ENCODE assay signal across 11 cellular contexts in the genomic region with DNA sequence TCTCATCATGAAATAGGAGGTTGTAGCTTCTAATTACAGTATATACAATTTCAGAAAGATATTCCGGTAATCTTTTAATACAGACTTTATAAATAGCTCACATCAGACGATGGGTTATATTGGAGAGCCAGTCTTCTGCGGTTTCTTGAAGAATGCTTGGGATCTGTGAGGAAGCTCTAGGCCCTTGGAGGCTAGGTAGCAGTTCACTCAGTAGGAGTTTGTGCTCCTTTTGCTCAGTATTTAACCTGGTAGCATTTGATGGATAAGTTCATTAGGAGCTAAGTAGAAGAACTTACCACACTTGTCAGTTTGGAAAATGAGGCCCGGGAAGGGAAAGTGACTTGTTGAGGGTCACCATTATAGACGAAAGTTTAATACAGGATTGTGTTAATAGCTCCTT. TPM values are rescaled to one million over a fixed set of nuclear protein-coding genes. Genes with fewer than 3 reads are reported as not detected.
DNase-seq lines count a peak whose midpoint lies in the region; ATAC-seq, FAIRE-seq and TF ChIP-seq lines count a peak whose summit lies in the region.
"Had no signal": no experiment of that assay in that cellular context is flagged by ENCODE, and none has a peak within 500 bp of the region (broad histone marks: within the 10 kb centered on the region; RNA-seq: fewer than 3 reads in every experiment).

No MANE protein-coding gene starts in this region.

- no peak overlapping the region for H2AFZ ChIP-seq in PC-3 (ENCODE audit: low read length)
- H2AFZ ChIP-seq in endothelial cell of umbilical vein (ENCODE audit: low read depth, low read length): no peak overlapping the region
- no peak overlapping the region for H2AFZ ChIP-seq in neural progenitor cell (replicated peaks)

- no TSS peak for BruUV-seq in PC-3 (replicated peaks; lab: Mats Ljungman, UMichigan)
- no TSS peak for BruUV-seq in endothelial cell of umbilical vein (replicated peaks; lab: Mats Ljungman, UMichigan)

- no peak for ATAC-seq in PC-3

- H3K4me2 ChIP-seq in BLaER1 treated with 17β-estradiol and CSF1 and Interleukin-3, amounts not matched to agents 10 nM and 100 nM: peak overlapping the region; percentile 75 to 94 (median 86); a peak in 21 of 22 replicates
- peak overlapping the region; percentile 85 for H3K4me2 ChIP-seq in PC-3 (ENCODE audit: low read length)
- peak overlapping the region; percentile 98 for H3K4me2 ChIP-seq in endothelial cell of umbilical vein (ENCODE audit: insufficient read depth, low read length)
- peak overlapping the region; percentile 80 for H3K4me2 ChIP-seq in neural progenitor cell

- CTCF ChIA-PET in PC-3 (lab: Charles Lee) (no interaction called here), endothelial cell of umbilical vein (lab: Charles Lee) (interaction anchor here (0.6 to 1.8 kb wide), 17 partner anchors 11 to 395 kb away, joined by 3 to 9 read pairs (median 4); a partner anchor contains a TSS)

- peaks cover 19 to 66% (median 55%) of the 10 kb centered on the region in 11 experiments; a peak in 20 of 22 replicates for H4K20me1 ChIP-seq in BLaER1 treated with 17β-estradiol and CSF1 and Interleukin-3, amounts not matched to agents 10 nM and 100 nM
- peaks cover 57% of the 10 kb centered on the region for H4K20me1 ChIP-seq in PC-3 (ENCODE audit: low read length)
- H4K20me1 ChIP-seq in endothelial cell of umbilical vein (replicated peaks; ENCODE audit: control insufficient read depth, extremely low read depth, insufficient read depth, low read length): peaks cover 8% of the 10 kb centered on the region
- peaks cover 45% of the 10 kb centered on the region for H4K20me1 ChIP-seq in neural progenitor cell (ENCODE audit: low read depth)

- no peaks in the 10 kb centered on the region for H3K9me2 ChIP-seq in PC-3 (replicated peaks; ENCODE audit: low read length)

- no peaks in the 10 kb centered on the region for H3K27me3 ChIP-seq in BLaER1 treated with 17β-estradiol and CSF1 and Interleukin-3, amounts not matched to agents 10 nM and 100 nM
- H3K27me3 ChIP-seq in PC-3 (ENCODE audit: low read length): no peaks in the 10 kb centered on the region
- H3K27me3 ChIP-seq in endothelial cell of umbilical vein (ENCODE audit: control insufficient read depth in 2 of 2, insufficient read depth in 2 of 2, low read length in 2 of 2): no peaks in the 10 kb centered on the region
- no peaks in the 10 kb centered on the region for H3K27me3 ChIP-seq in neural progenitor cell
- no peaks in the 10 kb centered on the region for H3K27me3 ChIP-seq in prostate gland (replicated peaks; ENCODE audit: insufficient read depth)

- peaks cover 23 to 73% (median 34%) of the 10 kb centered on the region in 10 experiments for H3K4me1 ChIP-seq in BLaER1 treated with 17β-estradiol and CSF1 and Interleukin-3, amounts not matched to agents 10 nM and 100 nM
- H3K4me1 ChIP-seq in PC-3 (ENCODE audit: insufficient read depth, low read length) (peaks cover 39% of the 10 kb centered on the region), endothelial cell of umbilical vein (ENCODE audit: control insufficient read depth, extremely low read depth, insufficient read depth, low read length) (peaks cover 48% of the 10 kb centered on the region), neural progenitor cell (peaks cover 20% of the 10 kb centered on the region), prostate gland (replicated peaks) (no peaks in the 10 kb centered on the region)

- H3K27ac Mint-ChIP-seq in neural progenitor cell: peak overlapping the region; percentile 34
- H3K27ac Mint-ChIP-seq: activated B cell treated with CpG ODN at 0.5 μM for 24 hours had no signal

- H3K4me3 Mint-ChIP-seq in neural progenitor cell: peak overlapping the region; percentile 96

- peak overlapping the region in 8 of 10 experiments; percentile 89 to 100 (median 94); a peak in 11 of 20 replicates for H3K4me3 ChIP-seq in BLaER1 treated with 17β-estradiol and CSF1 and Interleukin-3, amounts not matched to agents 10 nM and 100 nM
- H3K4me3 ChIP-seq in PC-3 (ENCODE audit: low read length) (peak overlapping the region; percentile 95), endothelial cell of umbilical vein (replicated peaks in 1 of 3; ENCODE audit: insufficient read depth in 1 of 3, low read depth in 1 of 3, low read length in 3 of 3) (peak overlapping the region; percentile 94 to 100 (median 99)), neural progenitor cell (peak overlapping the region; percentile 83), prostate gland (no peak overlapping the region)

- POLR2A ChIA-PET in PC-3 (lab: Charles Lee; ENCODE audit: unreplicated experiment) (interaction anchor here (0.6 kb wide), 2 partner anchors 13 to 38 kb away, joined by 3 read pairs; no protein-coding TSS in a partner anchor), endothelial cell of umbilical vein (lab: Charles Lee) (interaction anchor here (0.6 to 1.7 kb wide), 7 partner anchors 13 to 375 kb away, joined by 3 to 7 read pairs (median 4); no protein-coding TSS in a partner anchor)

- H3K79me2 ChIP-seq in PC-3 (ENCODE audit: low read length) (peaks cover 88% of the 10 kb centered on the region), endothelial cell of umbilical vein (ENCODE audit: control insufficient read depth, insufficient read depth, low read length) (peaks cover 83% of the 10 kb centered on the region), neural progenitor cell (ENCODE audit: low read depth) (peaks cover 76% of the 10 kb centered on the region)

- H3K27ac ChIP-seq in BLaER1 treated with 17β-estradiol and CSF1 and Interleukin-3, amounts not matched to agents 10 nM and 100 nM: peak overlapping the region in 1 of 11 experiments; percentile 97; a peak in 1 of 22 replicates
- H3K27ac ChIP-seq in PC-3 (ENCODE audit: low read length): no peak overlapping the region
- peak overlapping the region; percentile 96 for H3K27ac ChIP-seq in endothelial cell of umbilical vein (ENCODE audit: insufficient read depth, low read depth, low read length)
- H3K27ac ChIP-seq in neural progenitor cell: peak overlapping the region; percentile 30
- H3K27ac ChIP-seq in prostate gland: peak overlapping the region in 1 of 2 donors; percentile 98

- H3K36me3 Mint-ChIP-seq in neural progenitor cell: peaks cover 17% of the 10 kb centered on the region

- no peaks in the 10 kb centered on the region for H3K9me3 ChIP-seq in BLaER1 treated with 17β-estradiol and CSF1 and Interleukin-3, amounts not matched to agents 10 nM and 100 nM (replicated peaks in 1 of 11)
- H3K9me3 ChIP-seq in PC-3 (ENCODE audit: low read length) (no peaks in the 10 kb centered on the region), endothelial cell of umbilical vein (replicated peaks; ENCODE audit: control insufficient read depth, insufficient read depth, low read length) (no peaks in the 10 kb centered on the region), neural progenitor cell (ENCODE audit: low read depth) (no peaks in the 10 kb centered on the region), prostate gland (no peaks in the 10 kb centered on the region)

- no peak for TF ChIP-seq CTCF in PC-3 (conservative IDR thresholded peaks at IDR 0.05; ENCODE audit: low read depth, low read length)
- no peak for TF ChIP-seq CTCF in endothelial cell of umbilical vein (IDR thresholded peaks at IDR 0.05; ENCODE audit: extremely low read depth in 1 of 2, insufficient read depth in 1 of 2, low read depth in 1 of 2, low read length in 2 of 2)
- TF ChIP-seq CTCF in neural progenitor cell (IDR thresholded peaks at IDR 0.05): no peak
- TF ChIP-seq CTCF in prostate gland (IDR thresholded peaks at IDR 0.05): no peak

- TF ChIP-seq POLR2A in endothelial cell of umbilical vein (IDR thresholded peaks at IDR 0.05; ENCODE audit: low read depth, low read length): no peak
- no peak for TF ChIP-seq POLR2A in prostate gland (IDR thresholded peaks at IDR 0.05)

- no peaks in the 10 kb centered on the region for H3F3A ChIP-seq in PC-3 (ENCODE audit: low read length, unreplicated experiment)
- no peaks in the 10 kb centered on the region for H3F3A ChIP-seq in neural progenitor cell (ENCODE audit: low read depth)

- H3K9me3 Mint-ChIP-seq in neural progenitor cell: no peaks in the 10 kb centered on the region
- H3K9me3 Mint-ChIP-seq: activated B cell treated with CpG ODN at 0.5 μM for 24 hours had no signal

- peak overlapping the region in 4 of 11 experiments; percentile 96 to 99 (median 98); a peak in 6 of 22 replicates for H3K9ac ChIP-seq in BLaER1 treated with 17β-estradiol and CSF1 and Interleukin-3, amounts not matched to agents 10 nM and 100 nM
- H3K9ac ChIP-seq in PC-3 (ENCODE audit: low read length) (peak overlapping the region; percentile 99; the same call in 1 of the 2 replicates), endothelial cell of umbilical vein (replicated peaks; ENCODE audit: extremely low read depth, insufficient read depth, low read length) (peak overlapping the region; percentile 99), neural progenitor cell (no peak overlapping the region)

- dilution Hi-C loops in endothelial cell of umbilical vein (cut with MboI; ENCODE audit: extremely low pct_ligation_motif_present, low sequenced_read_pairs): no loop called here

- H3K27me3 Mint-ChIP-seq in neural progenitor cell (ENCODE audit: insufficient read depth, low read depth): peaks cover 6% of the 10 kb centered on the region

- DNase-seq in PC-3 (no peak), endothelial cell of umbilical vein (ENCODE audit: low read depth, low spot score) (peak; percentile 47), neural progenitor cell (ENCODE audit: low spot score) (no peak), prostate gland (ENCODE audit: low spot score) (no peak), COLO829 (ENCODE audit: low spot score) (no peak), 8988T (no peak), NCI-H2227 treated with DMSO at 0.1 percent for 48 hours (lab: John Stamatoyannopoulos, UW) (no peak)
- DNase-seq: activated B cell treated with CpG ODN at 0.5 μM for 24 hours; effector CD8-positive, alpha-beta T cell; NCI-H187 had no signal

- H3K4me1 Mint-ChIP-seq in neural progenitor cell: peaks cover 62% of the 10 kb centered on the region

- intact Hi-C loops in PC-3 (cut with micrococcal nuclease) (loop anchor here (5.0 to 10.0 kb wide), 3 partner anchors 100 to 210 kb away; no protein-coding TSS in a partner anchor), endothelial cell of umbilical vein (cut with micrococcal nuclease) (loop anchor here (5.0 to 10.0 kb wide), 3 partner anchors 273 to 835 kb away; no protein-coding TSS in a partner anchor), prostate gland (cut with DNase I) (loop anchor here (10.0 kb wide), 1 partner anchor 213 kb away; no protein-coding TSS in a partner anchor)

- peaks cover 0 to 28% (median 8%) of the 10 kb centered on the region in 11 experiments; a peak in 10 of 22 replicates for H3K36me3 ChIP-seq in BLaER1 treated with 17β-estradiol and CSF1 and Interleukin-3, amounts not matched to agents 10 nM and 100 nM
- H3K36me3 ChIP-seq in PC-3 (ENCODE audit: low read depth, low read length): peaks cover 4% of the 10 kb centered on the region; the same call in 1 of the 2 replicates
- H3K36me3 ChIP-seq in endothelial cell of umbilical vein (ENCODE audit: control insufficient read depth in 2 of 2, extremely low read depth in 1 of 2, insufficient read depth in 2 of 2, low read length in 2 of 2): no peaks in the 10 kb centered on the region
- H3K36me3 ChIP-seq in neural progenitor cell: no peaks in the 10 kb centered on the region
- no peaks in the 10 kb centered on the region for H3K36me3 ChIP-seq in prostate gland

- 58% methylated on average over 5 of the region's 5 CpGs for WGBS in prostate gland

- no peaks in the 10 kb centered on the region for H3K9me1 ChIP-seq in endothelial cell of umbilical vein (replicated peaks; ENCODE audit: control insufficient read depth, extremely low read depth, insufficient read depth, low read length)

- FAIRE-seq in endothelial cell of umbilical vein (lab: Jason Lieb, UNC): no peak

RNA-seq across cellular contexts. Expression of a gene that starts 2.8 kb away (rescaled TPM):
- total RNA-seq in PC-3 (2014; rRNA removed) (48.6 and 56.3 TPM in 2 replicates), endothelial cell of umbilical vein (295 and 302 TPM in 2 replicates), neural progenitor cell (ENCODE audit: low replicate concordance) (29.5 and 33.9 TPM in 2 replicates), prostate gland (10 to 100 TPM; 35.9 to 62.4 TPM)
- 73.3 and 91.6 TPM in 2 replicates for polyA plus RNA-seq in endothelial cell of umbilical vein
- 33.7 and 41.2 TPM in 2 replicates for polyA plus RNA-seq in endothelial cell of umbilical vein (2011; cell fraction: cytosol; rRNA removed)
- 145 and 149 TPM in 2 replicates for polyA plus RNA-seq in endothelial cell of umbilical vein (2011; cell fraction: nucleus; rRNA removed)
- 102 and 121 TPM in 2 replicates for polyA plus RNA-seq in endothelial cell of umbilical vein (2012)
- polyA minus RNA-seq in endothelial cell of umbilical vein: 528 and 540 TPM in 2 replicates
- polyA minus RNA-seq in endothelial cell of umbilical vein (2011; cell fraction: cytosol; rRNA and poly(A)+ RNA removed): 13.1 TPM
- 861 and 1,327 TPM in 2 replicates for polyA minus RNA-seq in endothelial cell of umbilical vein (2011; cell fraction: nucleus; rRNA and poly(A)+ RNA removed)

Comparison
In these comparisons a context has a peak if more than half of its experiments do, and no peak if none do; other contexts are left out.
1. H3K4me3 ChIP-seq: peak in BLaER1 treated with 17β-estradiol and CSF1 and Interleukin-3, amounts not matched to agents 10 nM and 100 nM (8 of 10), PC-3 (single experiment), endothelial cell of umbilical vein (3 of 3) and neural progenitor cell (single experiment); none in prostate gland (0 of 2).
2. Peak in every context shown above with its lines, with median percentiles within 50 percentile points of each other: H3K4me2 ChIP-seq.